In the genomic region with DNA sequence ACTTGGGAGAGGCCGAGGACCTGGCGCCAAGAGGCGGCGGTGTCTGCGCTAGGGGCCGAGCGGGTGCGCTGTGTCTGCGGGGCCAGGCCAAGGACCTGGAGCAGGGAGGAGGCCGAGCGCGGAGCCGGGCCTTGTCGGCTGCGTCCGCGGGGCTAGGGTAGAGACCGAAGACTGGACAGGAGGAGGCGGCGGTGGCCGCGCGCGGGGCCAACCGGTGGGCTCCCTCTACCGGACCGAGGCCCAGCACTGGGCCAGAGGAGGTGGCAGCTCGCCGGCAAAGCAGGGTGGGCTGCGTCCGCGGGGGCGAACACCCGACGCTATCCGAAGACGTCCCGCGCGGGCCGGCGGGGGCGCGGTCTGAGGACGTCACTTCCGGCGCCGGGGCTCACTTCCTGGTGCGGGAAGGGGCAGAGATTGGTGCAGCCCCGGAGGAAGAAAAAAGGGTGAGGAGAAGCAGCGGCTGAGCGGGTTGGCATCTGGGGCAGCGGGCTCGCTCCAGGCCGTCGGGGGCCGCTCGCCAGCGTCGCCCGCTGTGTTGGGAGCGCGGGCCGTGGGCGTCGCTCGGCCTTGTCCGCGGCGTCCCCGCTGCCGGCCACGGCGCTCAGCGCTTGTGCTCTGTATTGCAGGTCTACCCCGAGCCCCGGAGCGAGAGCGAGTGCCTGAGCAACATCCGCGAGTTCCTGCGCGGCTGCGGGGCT, we compare ENCODE assay signal across 1 cellular context.
TF ChIP-seq lines count a peak whose summit lies in the region.

No MANE protein-coding gene starts in this region.

TF ChIP-seq in K562, 482 proteins besides CTCF, POLR2A, EP300 and RAD21 (continued from another document and continues in another):
- TF ChIP-seq ZBTB2 (IDR thresholded peaks at IDR 0.05) (no peak), FOXP4 (CRISPR knock-in tag; IDR thresholded peaks at IDR 0.05; ENCODE audit: borderline replicate concordance) (no peak), NR2C1 (IDR thresholded peaks at IDR 0.05) (no peak), NR2C1 (tag; IDR thresholded peaks at IDR 0.05) (no peak), ZNF134 (CRISPR knock-in tag; conservative IDR thresholded peaks at IDR 0.05) (no peak), YBX1 (IDR thresholded peaks at IDR 0.05) (no peak), SNRNP70 (optimal IDR thresholded peaks at IDR 0.05; ENCODE audit: low read depth, low read length) (no peak), TFAP4 (CRISPR knock-in tag; IDR thresholded peaks at IDR 0.05; ENCODE audit: borderline replicate concordance) (peak; percentile 77), MLX (CRISPR knock-in tag; conservative IDR thresholded peaks at IDR 0.05) (no peak), MTA3 (IDR thresholded peaks at IDR 0.05; ENCODE audit: borderline replicate concordance) (no peak), CEBPB (tag; IDR thresholded peaks at IDR 0.05) (no peak), GTF2A2 (tag; IDR thresholded peaks at IDR 0.05) (no peak), TAF15 (IDR thresholded peaks at IDR 0.05; ENCODE audit: low read depth, low read length) (no peak), ZNF707 (CRISPR knock-in tag; conservative IDR thresholded peaks at IDR 0.05) (no peak), SMARCA4 (IDR thresholded peaks at IDR 0.05) (no peak), ARHGAP35 (IDR thresholded peaks at IDR 0.05; ENCODE audit: partially characterized antibody) (no peak), DDX20 (tag; IDR thresholded peaks at IDR 0.05; ENCODE audit: low read depth) (no peak), TGIF2 (CRISPR knock-in tag; IDR thresholded peaks at IDR 0.05) (no peak), ZNF24 (IDR thresholded peaks at IDR 0.05) (no peak), ATF7 (IDR thresholded peaks at IDR 0.05) (peak; percentile 75; the same call in 1 of the 2 replicates), ZNF311 (CRISPR knock-in tag; IDR thresholded peaks at IDR 0.05) (no peak), NFRKB (IDR thresholded peaks at IDR 0.05; ENCODE audit: low read depth) (0 out of 2 replicates have a peak, but pooled peaks have one; percentile 43), TSHZ1 (CRISPR knock-in tag; IDR thresholded peaks at IDR 0.05) (no peak), ZNF143 (CRISPR knock-in tag; IDR thresholded peaks at IDR 0.05) (no peak), NRF1 (conservative IDR thresholded peaks at IDR 0.05 in 1 of 2, IDR thresholded peaks at IDR 0.05 in 1 of 2) (peak; percentile 53 to 68), XRCC3 (IDR thresholded peaks at IDR 0.05) (no peak), ZBTB17 (CRISPR knock-in tag; IDR thresholded peaks at IDR 0.05) (no peak), ARID3B (CRISPR knock-in tag; IDR thresholded peaks at IDR 0.05; ENCODE audit: borderline replicate concordance) (no peak), RFX5 (IDR thresholded peaks at IDR 0.05; ENCODE audit: low read depth, low read length) (no peak), RBM34 (IDR thresholded peaks at IDR 0.05; ENCODE audit: borderline replicate concordance, insufficient read depth, low read length) (no peak), MEIS2 (IDR thresholded peaks at IDR 0.05; ENCODE audit: partially characterized antibody) (no peak), RBBP5 (IDR thresholded peaks at IDR 0.05; ENCODE audit: borderline replicate concordance, insufficient read depth, low read length, poor library complexity, severe bottlenecking) (peak; percentile 95), ZNF174 (CRISPR knock-in tag; IDR thresholded peaks at IDR 0.05) (no peak), STAG1 (CRISPR knock-in tag; IDR thresholded peaks at IDR 0.05; ENCODE audit: borderline replicate concordance) (0 out of 2 replicates have a peak, but pooled peaks have one; percentile 10), RHOXF2B (CRISPR knock-in tag; conservative IDR thresholded peaks at IDR 0.05) (no peak), BRD9 (IDR thresholded peaks at IDR 0.05; ENCODE audit: low read depth, partially characterized antibody) (no peak), SIRT6 (IDR thresholded peaks at IDR 0.05; ENCODE audit: low read depth, low read length) (no peak), POLR2AphosphoS2 (IDR thresholded peaks at IDR 0.05; ENCODE audit: low read length) (no peak; the same call in 1 of the 2 replicates), CC2D1A (IDR thresholded peaks at IDR 0.05) (no peak), NELFE (IDR thresholded peaks at IDR 0.05; ENCODE audit: insufficient read depth, insufficient read length) (no peak)
- TF ChIP-seq, protein P1, sequence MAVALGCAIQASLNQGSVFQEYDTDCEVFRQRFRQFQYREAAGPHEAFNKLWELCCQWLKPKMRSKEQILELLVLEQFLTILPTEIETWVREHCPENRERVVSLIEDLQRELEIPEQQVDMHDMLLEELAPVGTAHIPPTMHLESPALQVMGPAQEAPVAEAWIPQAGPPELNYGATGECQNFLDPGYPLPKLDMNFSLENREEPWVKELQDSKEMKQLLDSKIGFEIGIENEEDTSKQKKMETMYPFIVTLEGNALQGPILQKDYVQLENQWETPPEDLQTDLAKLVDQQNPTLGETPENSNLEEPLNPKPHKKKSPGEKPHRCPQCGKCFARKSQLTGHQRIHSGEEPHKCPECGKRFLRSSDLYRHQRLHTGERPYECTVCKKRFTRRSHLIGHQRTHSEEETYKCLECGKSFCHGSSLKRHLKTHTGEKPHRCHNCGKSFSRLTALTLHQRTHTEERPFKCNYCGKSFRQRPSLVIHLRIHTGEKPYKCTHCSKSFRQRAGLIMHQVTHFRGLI (CRISPR knock-in tag; IDR thresholded peaks at IDR 0.05), result no peak
- TF ChIP-seq, protein P2, sequence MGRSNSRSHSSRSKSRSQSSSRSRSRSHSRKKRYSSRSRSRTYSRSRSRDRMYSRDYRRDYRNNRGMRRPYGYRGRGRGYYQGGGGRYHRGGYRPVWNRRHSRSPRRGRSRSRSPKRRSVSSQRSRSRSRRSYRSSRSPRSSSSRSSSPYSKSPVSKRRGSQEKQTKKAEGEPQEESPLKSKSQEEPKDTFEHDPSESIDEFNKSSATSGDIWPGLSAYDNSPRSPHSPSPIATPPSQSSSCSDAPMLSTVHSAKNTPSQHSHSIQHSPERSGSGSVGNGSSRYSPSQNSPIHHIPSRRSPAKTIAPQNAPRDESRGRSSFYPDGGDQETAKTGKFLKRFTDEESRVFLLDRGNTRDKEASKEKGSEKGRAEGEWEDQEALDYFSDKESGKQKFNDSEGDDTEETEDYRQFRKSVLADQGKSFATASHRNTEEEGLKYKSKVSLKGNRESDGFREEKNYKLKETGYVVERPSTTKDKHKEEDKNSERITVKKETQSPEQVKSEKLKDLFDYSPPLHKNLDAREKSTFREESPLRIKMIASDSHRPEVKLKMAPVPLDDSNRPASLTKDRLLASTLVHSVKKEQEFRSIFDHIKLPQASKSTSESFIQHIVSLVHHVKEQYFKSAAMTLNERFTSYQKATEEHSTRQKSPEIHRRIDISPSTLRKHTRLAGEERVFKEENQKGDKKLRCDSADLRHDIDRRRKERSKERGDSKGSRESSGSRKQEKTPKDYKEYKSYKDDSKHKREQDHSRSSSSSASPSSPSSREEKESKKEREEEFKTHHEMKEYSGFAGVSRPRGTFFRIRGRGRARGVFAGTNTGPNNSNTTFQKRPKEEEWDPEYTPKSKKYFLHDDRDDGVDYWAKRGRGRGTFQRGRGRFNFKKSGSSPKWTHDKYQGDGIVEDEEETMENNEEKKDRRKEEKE (IDR thresholded peaks at IDR 0.05; ENCODE audit: borderline replicate concordance in 1 of 2, control insufficient read depth in 1 of 2, low read depth in 2 of 2, low read length in 1 of 2), result no peak
- TF ChIP-seq, protein P3, sequence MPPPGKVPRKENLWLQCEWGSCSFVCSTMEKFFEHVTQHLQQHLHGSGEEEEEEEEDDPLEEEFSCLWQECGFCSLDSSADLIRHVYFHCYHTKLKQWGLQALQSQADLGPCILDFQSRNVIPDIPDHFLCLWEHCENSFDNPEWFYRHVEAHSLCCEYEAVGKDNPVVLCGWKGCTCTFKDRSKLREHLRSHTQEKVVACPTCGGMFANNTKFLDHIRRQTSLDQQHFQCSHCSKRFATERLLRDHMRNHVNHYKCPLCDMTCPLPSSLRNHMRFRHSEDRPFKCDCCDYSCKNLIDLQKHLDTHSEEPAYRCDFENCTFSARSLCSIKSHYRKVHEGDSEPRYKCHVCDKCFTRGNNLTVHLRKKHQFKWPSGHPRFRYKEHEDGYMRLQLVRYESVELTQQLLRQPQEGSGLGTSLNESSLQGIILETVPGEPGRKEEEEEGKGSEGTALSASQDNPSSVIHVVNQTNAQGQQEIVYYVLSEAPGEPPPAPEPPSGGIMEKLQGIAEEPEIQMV (tag; conservative IDR thresholded peaks at IDR 0.05; ENCODE audit: low read depth), result peak; percentile 90
- TF ChIP-seq, protein P4, sequence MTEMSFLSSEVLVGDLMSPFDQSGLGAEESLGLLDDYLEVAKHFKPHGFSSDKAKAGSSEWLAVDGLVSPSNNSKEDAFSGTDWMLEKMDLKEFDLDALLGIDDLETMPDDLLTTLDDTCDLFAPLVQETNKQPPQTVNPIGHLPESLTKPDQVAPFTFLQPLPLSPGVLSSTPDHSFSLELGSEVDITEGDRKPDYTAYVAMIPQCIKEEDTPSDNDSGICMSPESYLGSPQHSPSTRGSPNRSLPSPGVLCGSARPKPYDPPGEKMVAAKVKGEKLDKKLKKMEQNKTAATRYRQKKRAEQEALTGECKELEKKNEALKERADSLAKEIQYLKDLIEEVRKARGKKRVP (CRISPR knock-in tag; IDR thresholded peaks at IDR 0.05), result no peak
